In the genomic region with DNA sequence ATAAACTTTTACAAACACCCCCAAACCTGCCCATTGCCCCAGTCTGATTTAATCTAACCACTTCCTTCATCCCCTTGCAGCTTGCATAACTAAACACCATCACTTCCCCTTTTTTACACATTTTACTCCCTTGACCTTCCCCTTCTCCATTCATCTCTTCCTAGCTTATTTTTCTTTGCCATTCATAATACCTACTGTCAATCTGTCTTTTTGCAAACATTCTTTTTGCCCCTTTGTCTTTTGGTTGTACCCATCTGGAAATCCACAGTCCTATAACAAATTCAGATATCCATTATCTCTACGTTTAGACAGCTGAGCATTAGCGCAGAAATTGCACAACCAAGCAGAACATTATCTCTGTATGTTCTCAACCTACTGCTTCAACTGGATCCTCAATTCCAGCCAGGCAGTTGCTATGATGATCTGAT, we compare ENCODE assay signal across 11 cellular contexts. TPM values are rescaled to one million over a fixed set of nuclear protein-coding genes. Genes with fewer than 3 reads are reported as not detected.
A peak's percentile ranks its signal among the peaks of the same experiment; 100 is the strongest.
DNase-seq lines count a peak whose midpoint lies in the region; ATAC-seq and TF ChIP-seq lines count a peak whose summit lies in the region.
"Had no signal": no experiment of that assay in that cellular context is flagged by ENCODE, and none has a peak within 500 bp of the region (broad histone marks: within the 10 kb centered on the region; RNA-seq: fewer than 3 reads in every experiment).

No MANE protein-coding gene starts in this region.

- H3K27me3 ChIP-seq in PC-3 (ENCODE audit: low read length), result no peaks in the 10 kb centered on the region
- H3K27me3 ChIP-seq: foreskin keratinocyte, testis had no signal

- no peaks in the 10 kb centered on the region for H3K79me2 ChIP-seq in PC-3 (ENCODE audit: low read length)

- POLR2A ChIA-PET in PC-3 (lab: Charles Lee; ENCODE audit: unreplicated experiment), result no interaction called here

- H4K20me1 ChIP-seq in PC-3 (ENCODE audit: low read length), result no peaks in the 10 kb centered on the region

- no peak overlapping the region for H3K9ac ChIP-seq in PC-3 (ENCODE audit: low read length)
- H3K9ac ChIP-seq: KMS-11 had no signal

- H2AFZ ChIP-seq in PC-3 (ENCODE audit: low read length), result no peak overlapping the region

- H3F3A ChIP-seq in PC-3 (ENCODE audit: low read length, unreplicated experiment), result no peaks in the 10 kb centered on the region

- no peaks in the 10 kb centered on the region for H3K9me3 ChIP-seq in PC-3 (ENCODE audit: low read length)
- H3K9me3 ChIP-seq: testis had no signal

- H3K27ac ChIP-seq in PC-3 (ENCODE audit: low read length), result no peak overlapping the region
- H3K27ac ChIP-seq: foreskin keratinocyte, KMS-11, testis had no signal

- DNase-seq in Kasumi-1 (lab: John Stamatoyannopoulos, UW), result peak; percentile 88 to 93
- DNase-seq in globus pallidus (ENCODE audit: low spot score), result peak; percentile 26
- DNase-seq in NCI-H1930 (lab: John Stamatoyannopoulos, UW), result no peak
- DNase-seq in PC-3, result no peak
- DNase-seq in NCI-H2029 treated with DMSO at 0.1 percent for 48 hours (lab: John Stamatoyannopoulos, UW), result no peak
- DNase-seq in left colon, result no peak
- DNase-seq: foreskin keratinocyte, testis had no signal

- intact Hi-C loops in PC-3 (cut with micrococcal nuclease), result no loop called here
- intact Hi-C loops in left colon (cut with DNase I, micrococcal nuclease), result no loop called here

- no peak for TF ChIP-seq CTCF in PC-3 (conservative IDR thresholded peaks at IDR 0.05; ENCODE audit: low read depth, low read length)

- CTCF ChIA-PET in PC-3 (lab: Charles Lee), result no interaction called here

- H3K4me2 ChIP-seq in PC-3 (ENCODE audit: low read length), result no peak overlapping the region
- H3K4me2 ChIP-seq: KMS-11 had no signal

- ATAC-seq in GM18508 (IDR thresholded peaks at IDR 0.05; ENCODE audit: insufficient read depth, unreplicated experiment) (peak; percentile 76), HG02588 (IDR thresholded peaks at IDR 0.05; ENCODE audit: unreplicated experiment) (peak; percentile 45), PC-3 (no peak), left colon (no peak)
- ATAC-seq: foreskin keratinocyte had no signal

- no TSS peak for BruUV-seq in PC-3 (replicated peaks; lab: Mats Ljungman, UMichigan)

- H3K36me3 ChIP-seq in PC-3 (ENCODE audit: low read depth, low read length), result no peaks in the 10 kb centered on the region

- no peaks in the 10 kb centered on the region for H3K9me2 ChIP-seq in PC-3 (replicated peaks; ENCODE audit: low read length)

- no peak overlapping the region for H3K4me3 ChIP-seq in PC-3 (ENCODE audit: low read length)
- H3K4me3 ChIP-seq: testis had no signal

- no peaks in the 10 kb centered on the region for H3K4me1 ChIP-seq in PC-3 (ENCODE audit: insufficient read depth, low read length)
- H3K4me1 ChIP-seq: foreskin keratinocyte, testis had no signal

RNA-seq across cellular contexts. Expression of a gene that starts 51.2 kb away (rescaled TPM):
- total RNA-seq in PC-3 (2014; rRNA removed) (0.80 TPM in 1 of 2 replicates, not detected in the other), left colon (1 to 10 TPM in 1 of 2 donors, not detected in 1; 1.8 TPM)

RNA-seq across cellular contexts. Expression of a gene that starts 51.5 kb away (rescaled TPM):
- total RNA-seq in PC-3 (2014; rRNA removed) (32.8 and 34.0 TPM in 2 replicates), left colon (1 to 10 TPM; 7.5 to 9.4 TPM)

Comparison
In these comparisons a context has a peak if more than half of its experiments do, and no peak if none do; other contexts are left out.
1. ATAC-seq: peak in GM18508 (single experiment) and HG02588 (single experiment); none in PC-3 (single experiment) and left colon (single experiment).
2. DNase-seq: peak in Kasumi-1 (2 of 2) and globus pallidus (single experiment); none in NCI-H1930 (0 of 2), PC-3 (single experiment), NCI-H2029 treated with DMSO at 0.1 percent for 48 hours (single experiment) and left colon (0 of 2).